In genomic region chr2:218398437-218399390, GRCh38 we compare ENCODE assay signal across 8 cellular contexts. TPM values are rescaled to one million over a fixed set of nuclear protein-coding genes. Genes with fewer than 3 reads are reported as not detected.
DNase-seq lines count a peak whose midpoint lies in the region; ATAC-seq, FAIRE-seq and TF ChIP-seq lines count a peak whose summit lies in the region.

No MANE protein-coding gene starts in this region.

- H3K9me3 ChIP-seq in upper lobe of right lung = no peaks in the 10 kb centered on the region

- H3K4me3 ChIP-seq in upper lobe of right lung = peak overlapping the region; percentile 79

- H3K27me3 ChIP-seq in upper lobe of right lung = no peaks in the 10 kb centered on the region

- H3K27ac Mint-ChIP-seq in neural crest cell (ENCODE audit: unreplicated experiment) = no peak overlapping the region

- H3K27me3 Mint-ChIP-seq in neural crest cell (ENCODE audit: low read depth) = peaks cover 36% of the 10 kb centered on the region

- intact Hi-C loops in upper lobe of right lung (cut with DNase I) = loop anchor here (10.0 kb wide), 1 partner anchor 104 kb away; the partner anchor contains the start of gene TMBIM1

- peaks cover 31% of the 10 kb centered on the region for H3K4me1 ChIP-seq in upper lobe of right lung

- H3K36me3 Mint-ChIP-seq in neural crest cell (ENCODE audit: low read depth) = no peaks in the 10 kb centered on the region

- peak overlapping the region; percentile 100 for H3K27ac ChIP-seq in upper lobe of right lung

- no peak for FAIRE-seq in frontal cortex (lab: Jason Lieb, UNC)

- ATAC-seq in HG03045 (IDR thresholded peaks at IDR 0.05; ENCODE audit: unreplicated experiment) (peak; percentile 26), upper lobe of right lung (peak; percentile 50)

- H3K36me3 ChIP-seq in upper lobe of right lung = peaks cover 25% of the 10 kb centered on the region

- peaks cover 23% of the 10 kb centered on the region for H3K4me1 Mint-ChIP-seq in neural crest cell

- TF ChIP-seq CTCF in neural crest cell (conservative IDR thresholded peaks at IDR 0.05) = no peak
- no peak for TF ChIP-seq CTCF in upper lobe of right lung (IDR thresholded peaks at IDR 0.05)

- H3K9me3 Mint-ChIP-seq in neural crest cell = no peaks in the 10 kb centered on the region

- H3K4me3 Mint-ChIP-seq in neural crest cell = peak overlapping the region; percentile 99

- DNase-seq in SHP77 (lab: John Stamatoyannopoulos, UW) (peak; percentile 56 to 69), SHP77 treated with DMSO at 0.1 percent for 48 hours (lab: John Stamatoyannopoulos, UW) (no peak), OCI-M1 (lab: John Stamatoyannopoulos, UW) (peak; percentile 89), frontal cortex (ENCODE audit: low spot score in 2 of 2) (peak; percentile 76 to 81), neural crest cell (ENCODE audit: low read depth, low spot score) (no peak), upper lobe of right lung (peak; percentile 95)
- peak; percentile 46 for DNase-seq in activated gamma-delta T cell treated with anti-CD3 and anti-CD28 coated beads, Interleukin-2, amount 50 U/mL, for 16 hours (ENCODE audit: low read depth)

RNA-seq across cellular contexts. Expression of gene CTDSP1, which starts 1.0 kb away (rescaled TPM):
- total RNA-seq in frontal cortex = 7.7 TPM
- total RNA-seq in neural crest cell = 46.4 TPM in 2 replicates
- 169 TPM for total RNA-seq in upper lobe of right lung

RNA-seq across cellular contexts. Expression of gene SLC11A1, which starts 16.6 kb away (rescaled TPM):
- total RNA-seq in frontal cortex (0.82 TPM), neural crest cell (0.09 TPM in 1 of 2 replicates, not detected in the other), upper lobe of right lung (302 TPM)

RNA-seq across cellular contexts. Expression of gene VIL1, which starts 20.2 kb away (rescaled TPM):
- total RNA-seq in frontal cortex (not detected), neural crest cell (not detected in 2 replicates), upper lobe of right lung (not detected)

RNA-seq across cellular contexts. Expression of gene CATIP, which starts 42.1 kb away (rescaled TPM):
- total RNA-seq in frontal cortex = not detected
- 0.30 TPM in 1 of 2 replicates, not detected in the other for total RNA-seq in neural crest cell
- 0.64 TPM for total RNA-seq in upper lobe of right lung

Comparison
In these comparisons a context has a peak if more than half of its experiments do, and no peak if none do; other contexts are left out.
1. DNase-seq: peak in SHP77 (2 of 2), OCI-M1 (single experiment), activated gamma-delta T cell treated with anti-CD3 and anti-CD28 coated beads, Interleukin-2, amount 50 U/mL, for 16 hours (single experiment), frontal cortex (2 of 2) and upper lobe of right lung (single experiment); none in SHP77 treated with DMSO at 0.1 percent for 48 hours (single experiment) and neural crest cell (single experiment).
2. RNA of gene SLC11A1, which starts 16.6 kb away (total RNA-seq): 302 TPM in upper lobe of right lung (single experiment); 0.82 TPM in frontal cortex (single experiment) and 0.09 TPM in neural crest cell; every median in the first group is over 100 times any median in the second.